18 cellular contexts compared by ENCODE assay signal in the genomic region with DNA sequence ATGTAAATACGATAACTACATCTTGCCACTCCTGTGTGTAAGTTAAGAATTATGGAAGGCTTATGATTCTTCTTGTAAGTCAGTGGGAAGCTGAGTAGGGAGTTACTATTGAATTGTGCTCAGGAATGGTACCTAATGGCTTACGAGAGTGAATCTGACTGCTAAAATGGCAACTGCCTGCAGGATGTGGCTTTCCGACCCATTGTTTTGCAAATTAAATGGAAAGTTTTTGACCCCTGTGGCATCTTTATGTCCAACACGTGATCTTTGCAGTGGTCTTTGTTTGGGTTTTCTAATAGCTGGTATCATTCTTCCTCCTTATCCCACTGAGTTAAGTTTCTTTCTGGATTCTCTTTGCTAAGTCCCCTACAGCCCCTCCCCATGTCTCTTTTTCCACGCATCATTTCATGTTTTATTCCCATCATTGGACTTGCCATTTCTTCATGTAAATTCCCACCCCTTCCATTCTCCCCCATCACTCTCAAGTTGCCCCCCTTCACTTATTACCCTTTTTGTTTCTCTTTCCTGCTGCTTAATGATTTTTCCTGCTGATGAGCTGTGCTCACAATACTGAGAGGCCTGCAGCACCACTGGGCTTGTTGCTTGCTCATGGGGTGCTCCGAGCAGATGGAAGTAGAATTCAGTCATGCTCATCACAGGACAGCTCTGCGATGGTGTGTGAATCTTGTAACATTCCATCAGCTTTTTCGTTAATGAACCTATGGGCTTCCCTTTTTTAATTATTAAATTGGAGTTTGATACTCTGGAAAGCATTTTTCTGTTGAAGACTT.
DNase-seq lines count a peak whose midpoint lies in the region; ATAC-seq and TF ChIP-seq lines count a peak whose summit lies in the region.
"Had no signal": no experiment of that assay in that cellular context is flagged by ENCODE, and none has a peak within 500 bp of the region (broad histone marks: within the 10 kb centered on the region; RNA-seq: fewer than 3 reads in every experiment).

No MANE protein-coding gene starts in this region.

- no peak for TF ChIP-seq CTCF in endodermal cell (conservative IDR thresholded peaks at IDR 0.05)

- H3K9me3 Mint-ChIP-seq in endodermal cell = peaks cover 2% of the 10 kb centered on the region
- no peaks in the 10 kb centered on the region for H3K9me3 Mint-ChIP-seq in T-helper 2 cell treated with Interferon-gamma antibody and Interleukin-4, amounts not matched to agents 5 μg/mL and 100 μg/mL, for 36 hours

- H3K9me3 ChIP-seq in HUES48 (ENCODE audit: control insufficient read depth, insufficient read depth, low read length) = no peaks in the 10 kb centered on the region
- no peaks in the 10 kb centered on the region for H3K9me3 ChIP-seq in endodermal cell (ENCODE audit: control insufficient read depth, low read length)

- peaks cover 26% of the 10 kb centered on the region for H3K27me3 ChIP-seq in HUES48 (ENCODE audit: control insufficient read depth, insufficient read depth, low read length)
- no peaks in the 10 kb centered on the region for H3K27me3 ChIP-seq in endodermal cell (ENCODE audit: control insufficient read depth, insufficient read depth, low read length, poor library complexity, severe bottlenecking)

- H3K27ac ChIP-seq in HUES48 (ENCODE audit: low read depth, low read length) (peak overlapping the region; percentile 30), endodermal cell (ENCODE audit: low read depth, low read length) (peak overlapping the region; percentile 55)

- peaks cover 11% of the 10 kb centered on the region for H3K27me3 Mint-ChIP-seq in endodermal cell (ENCODE audit: insufficient read depth)
- H3K27me3 Mint-ChIP-seq in T-helper 2 cell treated with Interferon-gamma antibody and Interleukin-4, amounts not matched to agents 5 μg/mL and 100 μg/mL, for 36 hours (ENCODE audit: low read depth) = no peaks in the 10 kb centered on the region
- H3K27me3 Mint-ChIP-seq: CD4-positive, alpha-beta memory T cell had no signal

- DNase-seq in endodermal cell = peak; percentile 54
- peak; percentile 51 for DNase-seq in iPS-NIHi11 (ENCODE audit: low spot score)
- DNase-seq in Ammon's horn (ENCODE audit: low spot score) = no peak
- no peak for DNase-seq in GM19240 (ENCODE audit: insufficient read length, low spot score)
- DNase-seq in T-helper 2 cell treated with Interferon-gamma antibody and Interleukin-4, amounts not matched to agents 5 μg/mL and 100 μg/mL, for 36 hours (ENCODE audit: low spot score) = no peak
- DNase-seq: Calu3; CD4-positive, alpha-beta memory T cell; DMS53; NCI-H1417 treated with DMSO at 0.1 percent for 48 hours; NCI-H1930; NCI-H446; NK-92 treated with Interleukin-12 subunit alpha and Interleukin-12 subunit beta, amount 100 ng/mL, for 24 hours; OCI-M1; RPMI8226; SIG-M5 had no signal

- peaks cover 4% of the 10 kb centered on the region for H3K4me1 Mint-ChIP-seq in endodermal cell
- H3K4me1 Mint-ChIP-seq in T-helper 2 cell treated with Interferon-gamma antibody and Interleukin-4, amounts not matched to agents 5 μg/mL and 100 μg/mL, for 36 hours (ENCODE audit: low read depth) = no peaks in the 10 kb centered on the region
- H3K4me1 Mint-ChIP-seq: CD4-positive, alpha-beta memory T cell had no signal

- H3K4me3 ChIP-seq in HUES48 (ENCODE audit: low read depth, low read length) (peak overlapping the region; percentile 25), endodermal cell (ENCODE audit: low read length) (no peak overlapping the region)
- H3K4me3 ChIP-seq: K562 had no signal

- H3K9ac ChIP-seq in HUES48 (ENCODE audit: low read depth, low read length) = no peak overlapping the region
- no peak overlapping the region for H3K9ac ChIP-seq in endodermal cell (ENCODE audit: extremely low read depth, low read length, poor library complexity, severe bottlenecking)

- H3K36me3 Mint-ChIP-seq in endodermal cell (ENCODE audit: low read depth) = no peaks in the 10 kb centered on the region
- no peaks in the 10 kb centered on the region for H3K36me3 Mint-ChIP-seq in T-helper 2 cell treated with Interferon-gamma antibody and Interleukin-4, amounts not matched to agents 5 μg/mL and 100 μg/mL, for 36 hours (ENCODE audit: low read depth)
- H3K36me3 Mint-ChIP-seq: CD4-positive, alpha-beta memory T cell had no signal

- H3K36me3 ChIP-seq in HUES48 (ENCODE audit: control insufficient read depth, insufficient read depth, low read length) (no peaks in the 10 kb centered on the region), endodermal cell (ENCODE audit: control insufficient read depth, insufficient read depth, low read length) (no peaks in the 10 kb centered on the region)

- H3K4me3 Mint-ChIP-seq in endodermal cell = no peak overlapping the region
- H3K4me3 Mint-ChIP-seq in T-helper 2 cell treated with Interferon-gamma antibody and Interleukin-4, amounts not matched to agents 5 μg/mL and 100 μg/mL, for 36 hours = no peak overlapping the region
- H3K4me3 Mint-ChIP-seq: CD4-positive, alpha-beta memory T cell had no signal

- H3K4me1 ChIP-seq in HUES48 (ENCODE audit: control insufficient read depth, insufficient read depth, low read length) = peaks cover 34% of the 10 kb centered on the region
- no peaks in the 10 kb centered on the region for H3K4me1 ChIP-seq in endodermal cell (ENCODE audit: control insufficient read depth, insufficient read depth, low read length)

- ATAC-seq in HG03095 (IDR thresholded peaks at IDR 0.05; ENCODE audit: unreplicated experiment) = no peak
- ATAC-seq: K562 had no signal

- peak overlapping the region; percentile 9 for H3K27ac Mint-ChIP-seq in endodermal cell
- H3K27ac Mint-ChIP-seq in T-helper 2 cell treated with Interferon-gamma antibody and Interleukin-4, amounts not matched to agents 5 μg/mL and 100 μg/mL, for 36 hours = no peak overlapping the region
- H3K27ac Mint-ChIP-seq: CD4-positive, alpha-beta memory T cell had no signal

- 41 to 57% methylated on average over 4 to 8 of the region's 8 CpGs for WGBS in endodermal cell (ENCODE audit: insufficient coverage in 1 of 2, insufficient read length in 1 of 2), 2 experiments

Comparison
In these comparisons a context has a peak if more than half of its experiments do, and no peak if none do; other contexts are left out.
1. DNase-seq: peak in endodermal cell (single experiment) and iPS-NIHi11 (single experiment); none in Ammon's horn (single experiment), GM19240 (single experiment) and T-helper 2 cell treated with Interferon-gamma antibody and Interleukin-4, amounts not matched to agents 5 μg/mL and 100 μg/mL, for 36 hours (single experiment).